Comparison of ENCODE assay signal across 10 cellular contexts in the genomic region with DNA sequence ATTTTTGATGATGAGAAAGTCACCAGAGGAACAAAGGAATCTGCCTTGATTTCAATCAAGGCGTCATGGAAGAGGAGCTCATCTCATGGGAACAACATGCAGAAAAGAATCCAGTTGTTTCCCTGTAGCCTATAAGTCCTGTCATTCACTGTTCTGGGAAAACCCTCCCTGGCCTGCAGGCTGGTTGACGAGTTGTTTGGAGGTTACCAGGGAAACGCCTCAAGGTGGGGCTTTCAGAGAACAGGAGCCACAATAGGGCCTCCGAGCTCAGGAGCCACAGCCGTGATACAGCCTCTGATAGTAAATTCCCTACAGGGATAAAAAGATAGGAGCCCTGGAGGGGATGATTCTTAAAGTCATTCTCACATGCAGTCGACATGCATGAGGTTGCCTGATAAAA.
DNase-seq lines count a peak whose midpoint lies in the region; ATAC-seq, FAIRE-seq and TF ChIP-seq lines count a peak whose summit lies in the region.
"Had no signal": no experiment of that assay in that cellular context is flagged by ENCODE, and none has a peak within 500 bp of the region (broad histone marks: within the 10 kb centered on the region; RNA-seq: fewer than 3 reads in every experiment).

No MANE protein-coding gene starts in this region.

- H3K36me3 ChIP-seq in H1 (ENCODE audit: control insufficient read depth in 2 of 4, insufficient read depth in 4 of 4, low read length in 3 of 4): no peaks in the 10 kb centered on the region

- no peak overlapping the region for H3K56ac ChIP-seq in H1 (replicated peaks; ENCODE audit: insufficient read length, low read depth, low read length)

- H3K4me3 ChIP-seq in H1 (ENCODE audit: extremely low read depth in 1 of 4, insufficient read depth in 2 of 4, low read depth in 3 of 4, low read length in 4 of 4): no peak overlapping the region

- peak; percentile 78 for FAIRE-seq in H1 (lab: Jason Lieb, UNC)

- no peak overlapping the region for H3K27ac ChIP-seq in H1 (ENCODE audit: low read depth, low read length)

- DNase-seq in EH (ENCODE audit: low read depth) (peak; percentile 43), NCI-H2107 treated with DMSO at 0.1 percent for 48 hours (lab: John Stamatoyannopoulos, UW; ENCODE audit: unreplicated experiment) (peak; percentile 37), H1 (ENCODE audit: low read depth in 1 of 2, low spot score in 2 of 2) (peak in 1 of 2 experiments; percentile 63), lung microvascular endothelial cell (ENCODE audit: low read depth in 2 of 2) (peak; percentile 54 to 59), amygdala (lab: John Stamatoyannopoulos, UW) (no peak), germinal center (ENCODE audit: low spot score) (no peak), NAMALWA (ENCODE audit: low spot score) (no peak)
- DNase-seq: activated naive CD8-positive, alpha-beta T cell treated with anti-CD3 and anti-CD28 coated beads for 36 hours; NCI-H187 treated with DMSO at 0.1 percent for 48 hours had no signal

- H3K23ac ChIP-seq in H1 (ENCODE audit: insufficient read length): no peak overlapping the region

- H3K23me2 ChIP-seq in H1 (ENCODE audit: low read depth, low read length): no peaks in the 10 kb centered on the region; the same call in 1 of the 2 replicates

- 0 out of 3 replicates have a peak, but pooled peaks of 1 of the 2 experiments have one; percentile 62 for TF ChIP-seq EP300 in H1 (IDR thresholded peaks at IDR 0.05; ENCODE audit: borderline replicate concordance in 1 of 2, low read depth in 2 of 2, low read length in 2 of 2)

- no peak overlapping the region for H2AK5ac ChIP-seq in H1 (ENCODE audit: low read depth, low read length)

- no peak overlapping the region for H2AFZ ChIP-seq in H1 (ENCODE audit: low read length)

- CTCF ChIA-PET in H1 (lab: Charles Lee; ENCODE audit: partially characterized antibody): interaction anchor here (0.8 to 2.0 kb wide), 7 partner anchors 9 to 349 kb away, joined by 3 to 9 read pairs (median 3); no protein-coding TSS in a partner anchor

- no peak for TF ChIP-seq POLR2A in H1 (IDR thresholded peaks at IDR 0.05; ENCODE audit: control extremely low read depth in 1 of 2, low read depth in 2 of 2, low read length in 2 of 2)

- H3K18ac ChIP-seq in H1 (ENCODE audit: extremely low read depth, low read length): no peak overlapping the region

- H2BK20ac ChIP-seq in H1 (ENCODE audit: low read length): no peak overlapping the region

- no peak overlapping the region for H2BK15ac ChIP-seq in H1 (ENCODE audit: low read length)

- no peak for TF ChIP-seq CTCF in H1 (IDR thresholded peaks at IDR 0.05; ENCODE audit: control extremely low read depth in 1 of 3, insufficient read depth in 1 of 3, low read depth in 1 of 3, low read length in 3 of 3)

- H3K4ac ChIP-seq in H1 (replicated peaks; ENCODE audit: insufficient read length, low read depth, low read length): no peak overlapping the region

- no peaks in the 10 kb centered on the region for H3K27me3 ChIP-seq in H1 (replicated peaks in 1 of 4; ENCODE audit: control insufficient read depth in 3 of 4, extremely low read depth in 1 of 4, insufficient read depth in 3 of 4, low read length in 3 of 4)

- H2BK12ac ChIP-seq in H1 (ENCODE audit: low read depth, low read length): no peak overlapping the region

- POLR2A ChIA-PET in H1 (lab: Charles Lee; ENCODE audit: partially characterized antibody): interaction anchor here (1.5 kb wide), 1 partner anchor 11 kb away, joined by 4 read pairs; no protein-coding TSS in a partner anchor

- H4K8ac ChIP-seq in H1 (ENCODE audit: extremely low read depth, insufficient read depth, low read length): no peak overlapping the region

- no peak overlapping the region for H4K91ac ChIP-seq in H1 (replicated peaks; ENCODE audit: insufficient read length, low read length)

- no peak overlapping the region for H4K5ac ChIP-seq in H1 (ENCODE audit: insufficient read length, low read depth, low read length)

- no peak for TF ChIP-seq RAD21 in H1 (IDR thresholded peaks at IDR 0.05 in 1 of 2, conservative IDR thresholded peaks at IDR 0.05 in 1 of 2; ENCODE audit: low read depth in 2 of 2, low read length in 2 of 2)

- 28% methylated on average over 6 of the region's 6 CpGs; no CpG with 5 or more reads in 1 of the 2 experiments for WGBS in H1 (ENCODE audit: extremely low coverage in 1 of 2, insufficient coverage in 1 of 2, insufficient read length in 1 of 2, insufficient replicate concordance in 2 of 2, low coverage in 1 of 2, low lambda C conversion rate in 2 of 2, missing lambda C conversion rate in 1 of 2), 2 experiments

- no peaks in the 10 kb centered on the region for H3K9me3 ChIP-seq in H1 (ENCODE audit: insufficient read depth in 2 of 2, low read depth in 1 of 2, low read length in 1 of 2)

- H3K9ac ChIP-seq in H1 (replicated peaks in 1 of 4; ENCODE audit: extremely low read depth in 1 of 4, low read depth in 3 of 4, low read length in 3 of 4): no peak overlapping the region

- no peaks in the 10 kb centered on the region for H3K4me1 ChIP-seq in H1 (replicated peaks in 1 of 4; ENCODE audit: control insufficient read depth in 3 of 4, insufficient read depth in 4 of 4, low read length in 3 of 4)

- no peak overlapping the region for H3K14ac ChIP-seq in H1 (ENCODE audit: insufficient read length)

- no peak for ATAC-seq in HG03045 (IDR thresholded peaks at IDR 0.05; ENCODE audit: unreplicated experiment)

- no peak overlapping the region for H2BK5ac ChIP-seq in H1 (ENCODE audit: low read depth, low read length)

- no peak overlapping the region for H2BK120ac ChIP-seq in H1 (replicated peaks; ENCODE audit: low read depth, low read length)

- H3K79me1 ChIP-seq in H1 (ENCODE audit: low read depth, low read length): no peaks in the 10 kb centered on the region

- no peaks in the 10 kb centered on the region for H3K79me2 ChIP-seq in H1 (ENCODE audit: control insufficient read depth in 1 of 2, insufficient read depth in 2 of 2, low read length in 2 of 2)

- H4K20me1 ChIP-seq in H1 (replicated peaks in 1 of 2; ENCODE audit: control insufficient read depth in 1 of 2, insufficient read depth in 2 of 2, low read length in 2 of 2): no peaks in the 10 kb centered on the region

- H3K4me2 ChIP-seq in H1 (ENCODE audit: insufficient read depth in 1 of 2, low read depth in 2 of 2, low read length in 2 of 2): no peak overlapping the region

TF ChIP-seq in H1, 55 proteins besides CTCF, POLR2A, EP300 and RAD21:
- no peak for TF ChIP-seq ASH2L (IDR thresholded peaks at IDR 0.05; ENCODE audit: low read length)
- no peak for TF ChIP-seq CEBPB (IDR thresholded peaks at IDR 0.05; ENCODE audit: low read depth, low read length)
- TF ChIP-seq SP2 (IDR thresholded peaks at IDR 0.05; ENCODE audit: low read length): no peak
- TF ChIP-seq TBP (IDR thresholded peaks at IDR 0.05; ENCODE audit: low read depth, low read length): 0 out of 2 replicates have a peak, but pooled peaks have one; percentile 43
- TF ChIP-seq SUZ12 (IDR thresholded peaks at IDR 0.05; ENCODE audit: low read length): no peak
- TF ChIP-seq SIRT6 (IDR thresholded peaks at IDR 0.05; ENCODE audit: low read length): no peak

Comparison
In these comparisons a context has a peak if more than half of its experiments do, and no peak if none do; other contexts are left out.
1. DNase-seq: peak in EH (single experiment), NCI-H2107 treated with DMSO at 0.1 percent for 48 hours (single experiment) and lung microvascular endothelial cell (2 of 2); none in amygdala (0 of 56), germinal center (single experiment) and NAMALWA (single experiment).